In the genomic region with DNA sequence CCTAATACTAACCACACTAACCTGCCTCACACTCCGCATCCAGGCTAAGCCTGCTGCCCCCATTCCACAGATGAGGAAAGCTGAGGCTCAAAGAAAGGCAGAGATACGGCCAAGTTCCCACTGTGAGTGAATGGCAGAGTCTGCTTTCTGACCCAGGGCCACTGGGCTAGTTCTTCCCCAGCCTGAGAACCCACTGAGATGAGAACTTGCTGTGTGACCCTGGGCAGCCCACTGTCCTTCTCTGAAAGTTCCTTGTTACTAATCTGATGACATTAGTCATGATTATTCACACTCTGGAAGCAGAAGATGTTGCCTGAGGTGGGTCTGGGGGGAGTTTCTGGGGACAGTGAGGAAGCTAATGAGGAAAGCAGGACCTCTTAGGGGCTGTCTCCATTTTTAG, we compare ENCODE assay signal across 15 cellular contexts. TPM values are rescaled to one million over a fixed set of nuclear protein-coding genes. Genes with fewer than 3 reads are reported as not detected.
DNase-seq lines count a peak whose midpoint lies in the region; ATAC-seq and TF ChIP-seq lines count a peak whose summit lies in the region.
"Had no signal": no experiment of that assay in that cellular context is flagged by ENCODE, and none has a peak within 500 bp of the region (broad histone marks: within the 10 kb centered on the region; RNA-seq: fewer than 3 reads in every experiment).

No MANE protein-coding gene starts in this region.

- peak overlapping the region; percentile 93 to 100 (median 98) for H3K27ac Mint-ChIP-seq in CD4-positive, CD25-positive, alpha-beta regulatory T cell
- peak overlapping the region; percentile 90 for H3K27ac Mint-ChIP-seq in activated T-cell treated with anti-CD3 and anti-CD28 coated beads, Interleukin-2, amount 50 U/mL, for 72 hours
- H3K27ac Mint-ChIP-seq in naive thymus-derived CD8-positive, alpha-beta T cell, result peak overlapping the region; percentile 87 to 100 (median 94)
- H3K27ac Mint-ChIP-seq: nephron progenitor cell had no signal

- no peaks in the 10 kb centered on the region for H3K36me3 ChIP-seq in CD4-positive, CD25-positive, alpha-beta regulatory T cell (ENCODE audit: control insufficient read depth, insufficient read depth, low read length)
- H3K36me3 ChIP-seq: heart right ventricle, left lung, stomach had no signal

- peaks cover 15% of the 10 kb centered on the region for H3K36me3 Mint-ChIP-seq in CD4-positive, CD25-positive, alpha-beta regulatory T cell
- H3K36me3 Mint-ChIP-seq in activated T-cell treated with anti-CD3 and anti-CD28 coated beads, Interleukin-2, amount 50 U/mL, for 72 hours (ENCODE audit: insufficient read depth in 2 of 2), result peaks cover 34 to 72% of the 10 kb centered on the region in 2 donors
- H3K36me3 Mint-ChIP-seq in naive thymus-derived CD8-positive, alpha-beta T cell, result peaks cover 10 to 29% (median 23%) of the 10 kb centered on the region in 3 donors

- intact Hi-C loops in dorsolateral prefrontal cortex (cut with DNase I), result no loop called here

- TF ChIP-seq CTCF in GM12864 (IDR thresholded peaks at IDR 0.05; ENCODE audit: low read depth, low read length, missing control alignments) (no peak), dorsolateral prefrontal cortex (IDR thresholded peaks at IDR 0.05 in 54 of 56, conservative IDR thresholded peaks at IDR 0.05 in 2 of 56; ENCODE audit: low read depth in 1 of 56, partially characterized antibody in 56 of 56) (no peak)

- H3K9me3 Mint-ChIP-seq in CD4-positive, CD25-positive, alpha-beta regulatory T cell, result peaks cover 0 to under 1% (median 0%) of the 10 kb centered on the region in 7 donors
- peaks cover 0 to under 1% of the 10 kb centered on the region in 2 donors for H3K9me3 Mint-ChIP-seq in activated T-cell treated with anti-CD3 and anti-CD28 coated beads, Interleukin-2, amount 50 U/mL, for 72 hours
- H3K9me3 Mint-ChIP-seq in naive thymus-derived CD8-positive, alpha-beta T cell, result peaks cover 0 to 3% (median 0%) of the 10 kb centered on the region in 9 donors

- H3K4me1 ChIP-seq in CD4-positive, CD25-positive, alpha-beta regulatory T cell (ENCODE audit: control insufficient read depth, insufficient read depth, low read length, poor library complexity, severe bottlenecking), result peaks cover 80% of the 10 kb centered on the region

- no peak for DNase-seq in CD4-positive, CD25-positive, alpha-beta regulatory T cell
- DNase-seq in GM12864 (ENCODE audit: low read depth), result no peak
- peak; percentile 44 to 59 for DNase-seq in activated T-cell treated with anti-CD3 and anti-CD28 coated beads, Interleukin-2, amount 50 U/mL, for 72 hours
- DNase-seq in naive thymus-derived CD8-positive, alpha-beta T cell, result no peak
- DNase-seq in hepatic stellate cell (ENCODE audit: low spot score), result no peak
- DNase-seq in dorsolateral prefrontal cortex, result no peak
- DNase-seq: activated gamma-delta T cell, cerebellar nuclear complex, erythroblast, GF-D8, heart right ventricle, left lung, stomach had no signal

- H3K4me1 Mint-ChIP-seq in CD4-positive, CD25-positive, alpha-beta regulatory T cell, result peaks cover 20 to 83% (median 59%) of the 10 kb centered on the region in 4 donors
- peaks cover 66% of the 10 kb centered on the region for H3K4me1 Mint-ChIP-seq in activated T-cell treated with anti-CD3 and anti-CD28 coated beads, Interleukin-2, amount 50 U/mL, for 72 hours (ENCODE audit: low read depth)
- H3K4me1 Mint-ChIP-seq in naive thymus-derived CD8-positive, alpha-beta T cell, result peaks cover 44 to 94% (median 84%) of the 10 kb centered on the region in 4 donors

- POLR2A ChIA-PET in naive thymus-derived CD8-positive, alpha-beta T cell (lab: Charles Lee), result interaction anchor here (0.7 to 9.3 kb wide), 13 partner anchors 9 to 237 kb away, joined by 3 to 167 read pairs (median 6); no protein-coding TSS in a partner anchor

- H3K27ac ChIP-seq in CD4-positive, CD25-positive, alpha-beta regulatory T cell (ENCODE audit: insufficient read depth, low read length, poor library complexity, severe bottlenecking), result peak overlapping the region; percentile 89
- no peak overlapping the region for H3K27ac ChIP-seq in dorsolateral prefrontal cortex
- H3K27ac ChIP-seq: stomach had no signal

- no peaks in the 10 kb centered on the region for H3K27me3 ChIP-seq in CD4-positive, CD25-positive, alpha-beta regulatory T cell (ENCODE audit: control insufficient read depth, insufficient read depth, low read length)
- peaks cover 0 to 25% (median 4%) of the 10 kb centered on the region in 45 donors for H3K27me3 ChIP-seq in dorsolateral prefrontal cortex

- H3K9me3 ChIP-seq in CD4-positive, CD25-positive, alpha-beta regulatory T cell (ENCODE audit: control insufficient read depth in 2 of 2, low read length in 2 of 2), result no peaks in the 10 kb centered on the region
- H3K9me3 ChIP-seq: left lung had no signal

- peak overlapping the region; percentile 94 for H3K4me3 ChIP-seq in CD4-positive, CD25-positive, alpha-beta regulatory T cell (ENCODE audit: low read depth, low read length)
- H3K4me3 ChIP-seq in GM12864 (ENCODE audit: low read depth, low read length), result peak overlapping the region; percentile 74
- no peak overlapping the region for H3K4me3 ChIP-seq in dorsolateral prefrontal cortex
- H3K4me3 ChIP-seq: left lung, stomach had no signal

- H3K27me3 Mint-ChIP-seq in CD4-positive, CD25-positive, alpha-beta regulatory T cell, result no peaks in the 10 kb centered on the region
- no peaks in the 10 kb centered on the region for H3K27me3 Mint-ChIP-seq in activated T-cell treated with anti-CD3 and anti-CD28 coated beads, Interleukin-2, amount 50 U/mL, for 72 hours (ENCODE audit: low read depth)
- no peaks in the 10 kb centered on the region for H3K27me3 Mint-ChIP-seq in naive thymus-derived CD8-positive, alpha-beta T cell

- peak overlapping the region; percentile 95 to 98 (median 96) for H3K4me3 Mint-ChIP-seq in CD4-positive, CD25-positive, alpha-beta regulatory T cell
- peak overlapping the region; percentile 94 to 97 for H3K4me3 Mint-ChIP-seq in activated T-cell treated with anti-CD3 and anti-CD28 coated beads, Interleukin-2, amount 50 U/mL, for 72 hours
- peak overlapping the region; percentile 76 to 99 (median 93) for H3K4me3 Mint-ChIP-seq in naive thymus-derived CD8-positive, alpha-beta T cell
- H3K4me3 Mint-ChIP-seq: nephron progenitor cell had no signal

- no peak for ATAC-seq in CD4-positive, CD25-positive, alpha-beta regulatory T cell (ENCODE audit: low read depth in 2 of 2)
- peak; percentile 7 to 9 for ATAC-seq in activated T-cell treated with anti-CD3 and anti-CD28 coated beads, Interleukin-2, amount 50 U/mL, for 72 hours (replicated peaks in 1 of 2)
- no peak for ATAC-seq in naive thymus-derived CD8-positive, alpha-beta T cell
- ATAC-seq in HG03342 (IDR thresholded peaks at IDR 0.05; ENCODE audit: unreplicated experiment), result no peak
- ATAC-seq: heart right ventricle, left lung had no signal

RNA-seq across cellular contexts. Expression of gene IL21R, which starts 4.8 kb away (rescaled TPM):
- 63.1 TPM for total RNA-seq in CD4-positive, CD25-positive, alpha-beta regulatory T cell
- polyA plus RNA-seq in CD4-positive, CD25-positive, alpha-beta regulatory T cell, result 10 to 100 TPM; 34.3 to 50.7 (median 37.3) TPM
- 100 to 1,000 TPM; 155 to 166 TPM for total RNA-seq in activated T-cell treated with anti-CD3 and anti-CD28 coated beads, Interleukin-2, amount 50 U/mL, for 72 hours
- total RNA-seq in naive thymus-derived CD8-positive, alpha-beta T cell, result 10 to 100 TPM; 29.3 to 29.4 TPM
- 10 to 100 TPM; 26.5 to 47.1 (median 33.9) TPM for polyA plus RNA-seq in naive thymus-derived CD8-positive, alpha-beta T cell
- 1 to 10 TPM in 30 of 120 experiments, under 1 TPM in 69, not detected in 21; 0.11 to 4.6 (median 0.63) TPM for total RNA-seq in dorsolateral prefrontal cortex

Comparison
In these comparisons a context has a peak if more than half of its experiments do, and no peak if none do; other contexts are left out.
1. ATAC-seq: peak in activated T-cell treated with anti-CD3 and anti-CD28 coated beads, Interleukin-2, amount 50 U/mL, for 72 hours (2 of 2); none in CD4-positive, CD25-positive, alpha-beta regulatory T cell (0 of 2), naive thymus-derived CD8-positive, alpha-beta T cell (0 of 2) and HG03342 (single experiment).
2. DNase-seq: peak in activated T-cell treated with anti-CD3 and anti-CD28 coated beads, Interleukin-2, amount 50 U/mL, for 72 hours (2 of 2); none in CD4-positive, CD25-positive, alpha-beta regulatory T cell (0 of 3), GM12864 (single experiment), naive thymus-derived CD8-positive, alpha-beta T cell (0 of 10), hepatic stellate cell (single experiment) and dorsolateral prefrontal cortex (0 of 10).
3. H3K4me3 ChIP-seq: peak in CD4-positive, CD25-positive, alpha-beta regulatory T cell (single experiment) and GM12864 (single experiment); none in dorsolateral prefrontal cortex (0 of 59).
4. RNA of gene IL21R, which starts 4.8 kb away (total RNA-seq): 155 to 166 TPM in activated T-cell treated with anti-CD3 and anti-CD28 coated beads, Interleukin-2, amount 50 U/mL, for 72 hours, 63.1 TPM in CD4-positive, CD25-positive, alpha-beta regulatory T cell (single experiment) and 29.3 to 29.4 TPM in naive thymus-derived CD8-positive, alpha-beta T cell; 0.11 to 4.6 TPM in dorsolateral prefrontal cortex; every median in the first group is over 4 times any median in the second.
5. Peak in every context shown above with its lines, with median percentiles within 50 percentile points of each other: H3K27ac Mint-ChIP-seq and H3K4me3 Mint-ChIP-seq.